In the genomic region with DNA sequence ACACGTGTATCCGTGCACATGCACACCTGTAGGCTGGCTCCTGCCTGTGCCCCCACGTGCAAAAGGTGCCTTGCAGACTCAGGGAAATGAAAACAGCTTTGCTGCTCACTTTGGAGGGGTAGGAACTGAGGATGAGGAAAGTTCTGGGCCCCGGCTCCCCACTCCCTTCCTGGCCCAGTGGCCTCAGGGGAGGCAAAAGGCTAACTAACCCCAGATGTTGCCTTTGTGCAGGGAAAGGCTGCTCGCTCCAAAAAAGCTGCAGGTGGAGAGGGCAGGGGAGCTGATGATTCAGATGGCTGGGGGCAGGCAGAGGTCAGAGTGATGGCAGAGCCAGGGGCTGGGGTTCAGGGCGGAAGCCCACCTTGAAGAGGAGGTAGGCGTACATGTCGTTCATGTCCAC, we compare ENCODE assay signal across 32 cellular contexts.
"Had no signal": no experiment of that assay in that cellular context is flagged by ENCODE, and none has a peak within 500 bp of the region (broad histone marks: within the 10 kb centered on the region; RNA-seq: fewer than 3 reads in every experiment).

No MANE protein-coding gene starts in this region.

- H3K36me3 Mint-ChIP-seq: activated naive CD4-positive, alpha-beta T cell treated with anti-CD3 and anti-CD28 coated beads, Interleukin-2, amount 10 ng/mL, durations not matched to agents 7 days and 5 days; activated naive CD4-positive, alpha-beta T cell treated with anti-CD3 and anti-CD28 coated beads, Interleukin-2, amount 50 U/mL, for 72 hours; activated naive CD8-positive, alpha-beta T cell treated with anti-CD3 and anti-CD28 coated beads, Interleukin-2, amount 10 ng/mL, durations not matched to agents 7 days and 5 days; brain; T-cell had no signal

- H3K4me1 Mint-ChIP-seq: activated CD4-positive, alpha-beta T cell treated with anti-CD3 and anti-CD28 coated beads for 36 hours; activated naive CD4-positive, alpha-beta T cell treated with anti-CD3 and anti-CD28 coated beads, Interleukin-2, amount 10 ng/mL, durations not matched to agents 7 days and 5 days; activated naive CD8-positive, alpha-beta T cell treated with anti-CD3 and anti-CD28 coated beads, Interleukin-2, amount 10 ng/mL, durations not matched to agents 7 days and 5 days; brain; endodermal cell had no signal

- H3K36me3 ChIP-seq: breast epithelium, cardiac muscle cell, colonic mucosa had no signal

- H3K4me3 ChIP-seq: ascending aorta, breast epithelium, cardiac muscle cell, colonic mucosa, dorsolateral prefrontal cortex, gastroesophageal sphincter, heart right ventricle had no signal

- H3K27me3 Mint-ChIP-seq: brain had no signal

- H3K27ac Mint-ChIP-seq: activated CD4-positive, alpha-beta memory T cell treated with anti-CD3 and anti-CD28 coated beads, Interleukin-2, amount 10 ng/mL, durations not matched to agents 7 days and 5 days; activated CD4-positive, alpha-beta T cell treated with anti-CD3 and anti-CD28 coated beads for 36 hours; activated CD4-positive, alpha-beta T cell treated with anti-CD3 and anti-CD28 coated beads, Interleukin-2, amount 10 ng/mL, durations not matched to agents 24 days and 14 days; activated naive CD4-positive, alpha-beta T cell treated with anti-CD3 and anti-CD28 coated beads, Interleukin-2, amount 10 ng/mL, durations not matched to agents 7 days and 5 days; activated naive CD4-positive, alpha-beta T cell treated with anti-CD3 and anti-CD28 coated beads, Interleukin-2, amount 50 U/mL, for 72 hours; activated naive CD8-positive, alpha-beta T cell treated with anti-CD3 and anti-CD28 coated beads, Interleukin-2, amount 10 ng/mL, durations not matched to agents 7 days and 5 days; activated T-cell treated with anti-CD3 and anti-CD28 coated beads, Interleukin-2, amount 50 U/mL, for 24 hours; activated T-cell treated with anti-CD3 and anti-CD28 coated beads, Interleukin-2, amount 50 U/mL, for 72 hours; brain; dendritic cell treated with granulocyte-macrophage colony-stimulating factor and Interleukin-4, amounts not matched to agents 40 ng/mL and 50 ng/mL, for 4 days; endodermal cell; T-cell; T-helper 1 cell treated with Interleukin-12 subunit alpha and Interleukin-12 subunit beta and Interleukin-4 antibody, amounts not matched to agents 30 μg/mL and 1 μg/mL, for 36 hours had no signal

- H3K27ac ChIP-seq: ascending aorta, breast epithelium, cardiac muscle cell, colonic mucosa, dorsolateral prefrontal cortex, gastroesophageal sphincter, heart right ventricle had no signal

- DNase-seq: activated CD4-positive, alpha-beta memory T cell treated with anti-CD3 and anti-CD28 coated beads, Interleukin-2, amount 10 ng/mL, durations not matched to agents 7 days and 5 days; activated CD4-positive, alpha-beta T cell treated with anti-CD3 and anti-CD28 coated beads for 36 hours; activated CD4-positive, alpha-beta T cell treated with anti-CD3 and anti-CD28 coated beads, Interleukin-2, amount 10 ng/mL, durations not matched to agents 24 days and 14 days; activated CD4-positive, alpha-beta T cell treated with anti-CD3 and anti-CD28 coated beads, Interleukin-2, amount 50 U/mL, for 4 hours; activated CD4-positive, CD25-positive, alpha-beta regulatory T cell; activated CD4-positive, CD25-positive, alpha-beta regulatory T cell treated with anti-CD3 and anti-CD28 coated beads, Interleukin-2, amount 50 U/mL, for 72 hours; activated CD8-positive, alpha-beta memory T cell treated with anti-CD3 and anti-CD28 coated beads, Interleukin-2, amount 50 U/mL, for 48 hours; activated gamma-delta T cell; activated naive CD4-positive, alpha-beta T cell; activated naive CD4-positive, alpha-beta T cell treated with anti-CD3 and anti-CD28 coated beads, Interleukin-2, amount 10 ng/mL, durations not matched to agents 7 days and 5 days; activated naive CD8-positive, alpha-beta T cell treated with anti-CD3 and anti-CD28 coated beads, Interleukin-2, amount 10 ng/mL, durations not matched to agents 7 days and 5 days; activated T-cell treated with anti-CD3 and anti-CD28 coated beads for 4 hours; activated T-cell treated with anti-CD3 and anti-CD28 coated beads, Interleukin-2, amount 50 U/mL, for 24 hours; activated T-cell treated with anti-CD3 and anti-CD28 coated beads, Interleukin-2, amount 50 U/mL, for 72 hours; central memory CD4-positive, alpha-beta T cell; cerebellar nuclear complex; colonic mucosa; dorsolateral prefrontal cortex; effector memory CD4-positive, alpha-beta T cell; foreskin melanocyte; heart right ventricle; T-cell; T-helper 9 cell had no signal

- H3K9me3 Mint-ChIP-seq: activated CD4-positive, alpha-beta memory T cell treated with anti-CD3 and anti-CD28 coated beads, Interleukin-2, amount 10 ng/mL, durations not matched to agents 7 days and 5 days; activated CD4-positive, alpha-beta T cell treated with anti-CD3 and anti-CD28 coated beads, Interleukin-2, amount 10 ng/mL, durations not matched to agents 24 days and 14 days; activated naive CD4-positive, alpha-beta T cell treated with anti-CD3 and anti-CD28 coated beads, Interleukin-2, amount 10 ng/mL, durations not matched to agents 7 days and 5 days; activated naive CD4-positive, alpha-beta T cell treated with anti-CD3 and anti-CD28 coated beads, Interleukin-2, amount 50 U/mL, for 72 hours; activated naive CD8-positive, alpha-beta T cell treated with anti-CD3 and anti-CD28 coated beads, Interleukin-2, amount 10 ng/mL, durations not matched to agents 7 days and 5 days; activated T-cell treated with anti-CD3 and anti-CD28 coated beads, Interleukin-2, amount 50 U/mL, for 24 hours; activated T-cell treated with anti-CD3 and anti-CD28 coated beads, Interleukin-2, amount 50 U/mL, for 72 hours; brain; dendritic cell treated with granulocyte-macrophage colony-stimulating factor and Interleukin-4, amounts not matched to agents 40 ng/mL and 50 ng/mL, for 4 days; endodermal cell; T-cell; T-helper 1 cell treated with Interleukin-12 subunit alpha and Interleukin-12 subunit beta and Interleukin-4 antibody, amounts not matched to agents 30 μg/mL and 1 μg/mL, for 36 hours had no signal

- H3K4me3 Mint-ChIP-seq: activated CD4-positive, alpha-beta memory T cell treated with anti-CD3 and anti-CD28 coated beads, Interleukin-2, amount 10 ng/mL, durations not matched to agents 7 days and 5 days; activated CD4-positive, alpha-beta T cell treated with anti-CD3 and anti-CD28 coated beads for 36 hours; activated CD4-positive, alpha-beta T cell treated with anti-CD3 and anti-CD28 coated beads, Interleukin-2, amount 10 ng/mL, durations not matched to agents 24 days and 14 days; activated naive CD4-positive, alpha-beta T cell treated with anti-CD3 and anti-CD28 coated beads, Interleukin-2, amount 10 ng/mL, durations not matched to agents 7 days and 5 days; activated naive CD8-positive, alpha-beta T cell treated with anti-CD3 and anti-CD28 coated beads, Interleukin-2, amount 10 ng/mL, durations not matched to agents 7 days and 5 days; activated T-cell treated with anti-CD3 and anti-CD28 coated beads, Interleukin-2, amount 50 U/mL, for 24 hours; activated T-cell treated with anti-CD3 and anti-CD28 coated beads, Interleukin-2, amount 50 U/mL, for 72 hours; brain; dendritic cell treated with granulocyte-macrophage colony-stimulating factor and Interleukin-4, amounts not matched to agents 40 ng/mL and 50 ng/mL, for 4 days; endodermal cell; T-cell; T-helper 1 cell treated with Interleukin-12 subunit alpha and Interleukin-12 subunit beta and Interleukin-4 antibody, amounts not matched to agents 30 μg/mL and 1 μg/mL, for 36 hours had no signal

- H3K9me3 ChIP-seq: ascending aorta, breast epithelium, colonic mucosa, gastroesophageal sphincter, heart right ventricle had no signal

- H3K27me3 ChIP-seq: ascending aorta, breast epithelium, cardiac muscle cell, colonic mucosa, dorsolateral prefrontal cortex, gastroesophageal sphincter had no signal
